24 cellular contexts compared by ENCODE assay signal in the genomic region with DNA sequence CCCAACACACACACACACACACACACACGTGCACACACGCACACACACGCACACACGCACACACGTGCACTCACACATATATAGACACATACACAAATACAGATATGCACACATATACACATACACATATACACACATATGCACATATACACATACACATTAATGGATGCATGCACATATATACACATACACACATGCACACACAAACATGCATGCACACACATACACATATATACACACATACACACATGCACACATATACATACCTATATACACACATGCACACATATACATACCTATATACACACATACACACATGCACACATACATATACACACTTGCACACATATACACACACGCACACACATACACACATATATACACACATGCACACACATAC.
"Had no signal": no experiment of that assay in that cellular context is flagged by ENCODE, and none has a peak within 500 bp of the region (broad histone marks: within the 10 kb centered on the region; RNA-seq: fewer than 3 reads in every experiment).

No MANE protein-coding gene starts in this region.

- H3K9me3 ChIP-seq: MG63, SJSA1 had no signal

- FAIRE-seq: RCC 7860 had no signal

- H3K36me3 ChIP-seq: MG63, SJSA1 had no signal

- H3K27ac ChIP-seq: SJSA1, SK-N-MC had no signal

- ATAC-seq: T-cell had no signal

- H3K4me3 ChIP-seq: MG63, SJSA1, SK-N-MC had no signal

- H3K4me1 ChIP-seq: SJSA1 had no signal

- DNase-seq: Karpas-422, KG1, MG63, NCI-H1092, NCI-H1105 treated with DMSO at 0.1 percent for 48 hours, NCI-H1417 treated with DMSO at 0.1 percent for 48 hours, NCI-H146, NCI-H1694 treated with DMSO at 0.1 percent for 48 hours, NCI-H1930, NCI-H2081, NCI-H226, NCI-H446, NCI-H510A, NCI-H524 treated with DMSO at 0.1 percent for 48 hours, NCI-H69, NCI-H774, Right ventricle myocardium superior, RPMI8226, SIG-M5, SW 1271, T-cell had no signal
